ENCODE assay signal across 9 cellular contexts in genomic region chr11:120172054-120172881, GRCh38. TPM values are rescaled to one million over a fixed set of nuclear protein-coding genes. Genes with fewer than 3 reads are reported as not detected.
DNase-seq lines count a peak whose midpoint lies in the region; ATAC-seq and TF ChIP-seq lines count a peak whose summit lies in the region.
"Had no signal": no experiment of that assay in that cellular context is flagged by ENCODE, and none has a peak within 500 bp of the region (broad histone marks: within the 10 kb centered on the region; RNA-seq: fewer than 3 reads in every experiment).

No MANE protein-coding gene starts in this region.

- intact Hi-C loops in gastrocnemius medialis (cut with DNase I; ENCODE audit: low total_unique reads), result loop anchor here (1.0 kb wide), 2 partner anchors 57 to 128 kb away; no protein-coding TSS in a partner anchor

- peaks cover 25 to 28% (median 28%) of the 10 kb centered on the region in 3 donors for H3K27me3 ChIP-seq in gastrocnemius medialis

- no peaks in the 10 kb centered on the region for H3K36me3 ChIP-seq in gastrocnemius medialis

- no peak for TF ChIP-seq POLR2A in gastrocnemius medialis (IDR thresholded peaks at IDR 0.05)

- no peak overlapping the region for H3K27ac ChIP-seq in gastrocnemius medialis
- H3K27ac ChIP-seq: epithelial cell of prostate had no signal

- peak; percentile 50 for DNase-seq in SIG-M5 treated with dmso at 0.1 percent for 504 hours (lab: John Stamatoyannopoulos, UW; ENCODE audit: unreplicated experiment)
- DNase-seq in SIG-M5 (lab: John Stamatoyannopoulos, UW), result no peak
- DNase-seq in KBM-7, result peak; percentile 78
- peak; percentile 66 for DNase-seq in SK-MEL-5 (ENCODE audit: low read depth, low spot score)
- DNase-seq in astrocyte of the spinal cord (ENCODE audit: low read depth, low spot score), result peak; percentile 40
- DNase-seq in hippocampal formation (lab: John Stamatoyannopoulos, UW), result peak; percentile 47 to 73
- DNase-seq in gastrocnemius medialis, result peak; percentile 38 to 46

- H3K9me3 ChIP-seq in gastrocnemius medialis, result no peaks in the 10 kb centered on the region

- ATAC-seq in gastrocnemius medialis (peak; percentile 28 to 70), GM21529 (IDR thresholded peaks at IDR 0.05; ENCODE audit: unreplicated experiment) (no peak)

- H3K4me3 ChIP-seq in astrocyte of the spinal cord (ENCODE audit: low read depth, low read length), result no peak overlapping the region
- H3K4me3 ChIP-seq in gastrocnemius medialis, result no peak overlapping the region

- TF ChIP-seq CTCF in astrocyte of the spinal cord (IDR thresholded peaks at IDR 0.05; ENCODE audit: low read depth, low read length), result peak; percentile 78
- TF ChIP-seq CTCF in gastrocnemius medialis (IDR thresholded peaks at IDR 0.05 in 4 of 5, conservative IDR thresholded peaks at IDR 0.05 in 1 of 5), result peak; percentile 66 to 80 (median 77)

- in situ Hi-C loops in KBM-7 (cut with MboI; ENCODE audit: low pct_unique_long_range_greater_than_20kb, low sequenced_read_pairs) (loop anchor here (10.0 kb wide), 2 partner anchors 53 to 123 kb away; no protein-coding TSS in a partner anchor), SK-MEL-5 (cut with HindIII; ENCODE audit: low pct_unique_long_range_greater_than_20kb, low sequenced_read_pairs) (no loop called here), astrocyte of the spinal cord (cut with HindIII; ENCODE audit: low sequenced_read_pairs) (no loop called here), gastrocnemius medialis (cut with MboI; ENCODE audit: low sequenced_read_pairs in 4 of 4) (loop anchor here (5.0 to 10.0 kb wide), 4 partner anchors 55 to 133 kb away; no protein-coding TSS in a partner anchor)

- H3K4me1 ChIP-seq in gastrocnemius medialis, result peaks cover 0 to 4% of the 10 kb centered on the region in 2 donors

RNA-seq across cellular contexts. Expression of gene TRIM29, which starts 34.4 kb away (rescaled TPM):
- not detected in 2 replicates for total RNA-seq in SK-MEL-5 (2014; rRNA removed; shearing (Covaris generic))
- not detected in 2 replicates for polyA plus RNA-seq in SK-MEL-5 (2015; cell fraction: cytosol; rRNA removed)
- not detected in 2 replicates for polyA plus RNA-seq in SK-MEL-5 (2015; cell fraction: nucleus; rRNA removed)
- total RNA-seq in gastrocnemius medialis, result 1 to 10 TPM in 1 of 4 donors, under 1 TPM in 2, not detected in 1; 0.65 to 2.9 (median 0.95) TPM

RNA-seq across cellular contexts. Expression of gene OAF, which starts 38.6 kb away (rescaled TPM):
- 73.3 and 82.5 TPM in 2 replicates for total RNA-seq in SK-MEL-5 (2014; rRNA removed; shearing (Covaris generic))
- 140 and 157 TPM in 2 replicates for polyA plus RNA-seq in SK-MEL-5 (2015; cell fraction: cytosol; rRNA removed)
- 26.8 and 28.0 TPM in 2 replicates for polyA plus RNA-seq in SK-MEL-5 (2015; cell fraction: nucleus; rRNA removed)
- 10 to 100 TPM in 3 of 4 donors, 1 to 10 TPM in 1; 8.7 to 17.5 (median 10.1) TPM for total RNA-seq in gastrocnemius medialis

Comparison
In these comparisons a context has a peak if more than half of its experiments do, and no peak if none do; other contexts are left out.
1. in situ Hi-C loops: an anchor here in KBM-7 (10.0 kb wide) and gastrocnemius medialis (5.0 to 10.0 kb wide); none called in SK-MEL-5 and astrocyte of the spinal cord.